In genomic region chr1:20723537-20724363, GRCh38 we compare ENCODE assay signal across 26 cellular contexts. TPM values are rescaled to one million over a fixed set of nuclear protein-coding genes. Genes with fewer than 3 reads are reported as not detected.
DNase-seq lines count a peak whose midpoint lies in the region; ATAC-seq and TF ChIP-seq lines count a peak whose summit lies in the region.
"Had no signal": no experiment of that assay in that cellular context is flagged by ENCODE, and none has a peak within 500 bp of the region (broad histone marks: within the 10 kb centered on the region; RNA-seq: fewer than 3 reads in every experiment).

No MANE protein-coding gene starts in this region.

- H3K4ac ChIP-seq in H9 (ENCODE audit: low read depth, low read length): no peak overlapping the region

- no peak overlapping the region; the same call in 1 of the 2 replicates for H3K14ac ChIP-seq in H9 (ENCODE audit: insufficient read depth, low read length)

- peaks cover 4% of the 10 kb centered on the region; the same call in 1 of the 2 replicates for H3K4me1 ChIP-seq in H9 (ENCODE audit: insufficient read depth, low read length)
- H3K4me1 ChIP-seq in tibial artery: no peaks in the 10 kb centered on the region
- H3K4me1 ChIP-seq: A549; ascending aorta; BLaER1 treated with 17β-estradiol and CSF1 and Interleukin-3, amounts not matched to agents 10 nM and 100 nM; esophagus muscularis mucosa; gastroesophageal sphincter had no signal

- no peak overlapping the region for H3K23ac ChIP-seq in H9 (ENCODE audit: insufficient read length, low read depth, low read length)

- no peaks in the 10 kb centered on the region; a peak in 1 of 5 replicates for H3K9me3 Mint-ChIP-seq in H9
- H3K9me3 Mint-ChIP-seq: nephron progenitor cell had no signal

- no peak overlapping the region for H3K4me3 Mint-ChIP-seq in H9
- H3K4me3 Mint-ChIP-seq: nephron progenitor cell had no signal

- no peak overlapping the region for H2AFZ ChIP-seq in H9 (ENCODE audit: low read length)

- no peaks in the 10 kb centered on the region for H3K79me1 ChIP-seq in H9 (ENCODE audit: insufficient read depth, low read depth, low read length, poor library complexity, severe bottlenecking)

- no peak overlapping the region for H3K4me2 ChIP-seq in H9 (ENCODE audit: insufficient read depth, insufficient read length, low read length)
- H3K4me2 ChIP-seq: A549; BLaER1 treated with 17β-estradiol and CSF1 and Interleukin-3, amounts not matched to agents 10 nM and 100 nM had no signal

- H3K27me3 Mint-ChIP-seq in H9 (ENCODE audit: low read depth): peaks cover 28% of the 10 kb centered on the region

- no peak overlapping the region for H4K91ac ChIP-seq in H9 (ENCODE audit: insufficient read length, low read depth, low read length)

- intact Hi-C loops in tibial artery (cut with DNase I; ENCODE audit: low total_unique reads): no loop called here

- H2BK12ac ChIP-seq in H9 (ENCODE audit: insufficient read length, low read depth, low read length): no peak overlapping the region

- H3K36me3 Mint-ChIP-seq in H9 (ENCODE audit: insufficient read depth in 1 of 3, low read depth in 3 of 3): no peaks in the 10 kb centered on the region

- H3K36me3 ChIP-seq in tibial artery: no peaks in the 10 kb centered on the region
- H3K36me3 ChIP-seq: ascending aorta; BLaER1 treated with 17β-estradiol and CSF1 and Interleukin-3, amounts not matched to agents 10 nM and 100 nM; esophagus muscularis mucosa; gastroesophageal sphincter had no signal

- H3K27me3 ChIP-seq in H9 (ENCODE audit: insufficient read depth, low read length) (no peaks in the 10 kb centered on the region; the same call in 1 of the 2 replicates), tibial artery (peaks cover 0 to 16% of the 10 kb centered on the region in 2 donors)
- H3K27me3 ChIP-seq: ascending aorta had no signal

- WGBS in H9 (ENCODE audit: extremely low coverage, insufficient read length, low lambda C conversion rate): no CpG with 5 or more reads among the region's 35 CpGs

- H2BK20ac ChIP-seq in H9 (ENCODE audit: low read depth, low read length, poor library complexity, severe bottlenecking): no peak overlapping the region

- H3K27ac ChIP-seq in H9 (ENCODE audit: insufficient read length, low read depth, low read length): no peak overlapping the region
- H3K27ac ChIP-seq in tibial artery: no peak overlapping the region
- H3K27ac ChIP-seq: A549; ascending aorta; BLaER1 treated with 17β-estradiol and CSF1 and Interleukin-3, amounts not matched to agents 10 nM and 100 nM; esophagus muscularis mucosa; gastroesophageal sphincter had no signal

- peak; percentile 12 to 15 for DNase-seq in activated T-cell treated with anti-CD3 and anti-CD28 coated beads, Interleukin-2, amount 50 U/mL, for 48 hours
- DNase-seq in activated T-cell treated with anti-CD3 and anti-CD28 coated beads, Interleukin-2, amount 50 U/mL, for 1 hour: no peak
- DNase-seq in H9 (peak; percentile 25), islet precursor cell (peak; percentile 50), tibial artery (peak; percentile 11 to 58), NCI-H524 treated with DMSO at 0.1 percent for 48 hours (lab: John Stamatoyannopoulos, UW) (no peak)
- DNase-seq: Calu3; effector CD4-positive, alpha-beta T cell; NCI-H1417; NCI-H2107; NCI-H524; nephron progenitor cell; RPMI8226; small intestine; stimulated activated CD4-positive, alpha-beta T cell treated with anti-CD3 and anti-CD28 coated beads, Interleukin-2, amount 100 ng/mL, for 48 hours; stimulated activated naive CD8-positive, alpha-beta T cell treated with anti-CD3 and anti-CD28 coated beads, Interleukin-15, Interleukin-2, amounts not matched to agents 100 U/mL and 50 U/mL, for 24 hours had no signal

- H3K23me2 ChIP-seq in H9 (ENCODE audit: insufficient read length, low read depth, low read length, poor library complexity, severe bottlenecking): peaks cover 3% of the 10 kb centered on the region

- no peak overlapping the region for H3K4me3 ChIP-seq in tibial artery
- H3K4me3 ChIP-seq: A549; ascending aorta; BLaER1 treated with 17β-estradiol and CSF1 and Interleukin-3, amounts not matched to agents 10 nM and 100 nM; esophagus muscularis mucosa; gastroesophageal sphincter had no signal

- peak overlapping the region in 1 of 3 experiments; percentile 85; a peak in 1 of 7 replicates for H3K27ac Mint-ChIP-seq in H9
- H3K27ac Mint-ChIP-seq: nephron progenitor cell, progenitor cell of endocrine pancreas had no signal

- H3K56ac ChIP-seq in H9 (ENCODE audit: insufficient read length, low read depth, low read length): no peak overlapping the region

- no peak overlapping the region for H2BK15ac ChIP-seq in H9 (ENCODE audit: low read depth, low read length)

- no peak overlapping the region for H4K5ac ChIP-seq in H9 (ENCODE audit: insufficient read length, low read depth, low read length)

- no peak for ATAC-seq in HG02763 (IDR thresholded peaks at IDR 0.05; ENCODE audit: unreplicated experiment)
- no peak for ATAC-seq in HG02870 (IDR thresholded peaks at IDR 0.05; ENCODE audit: unreplicated experiment)
- ATAC-seq: A549; activated CD4-positive, CD25-positive, alpha-beta regulatory T cell treated with anti-CD3 and anti-CD28 coated beads, Interleukin-2, amount 50 U/mL, for 24 hours; gastroesophageal sphincter; stimulated activated naive CD8-positive, alpha-beta T cell treated with anti-CD3 and anti-CD28 coated beads, Interleukin-15, Interleukin-2, amounts not matched to agents 100 U/mL and 50 U/mL, for 24 hours had no signal

- no peak overlapping the region for H3T11ph ChIP-seq in H9 (ENCODE audit: low read length)

- no peak overlapping the region for H3K18ac ChIP-seq in H9 (ENCODE audit: insufficient read length, low read depth, low read length)

- H3K4me1 Mint-ChIP-seq in H9: peaks cover 17 to 22% of the 10 kb centered on the region in 2 experiments

- H4K20me1 ChIP-seq in H9 (ENCODE audit: control insufficient read depth, insufficient read depth, insufficient read length): no peaks in the 10 kb centered on the region

- H2AK5ac ChIP-seq in H9 (ENCODE audit: insufficient read length, low read length): no peak overlapping the region

- H3K9me3 ChIP-seq in H9 (ENCODE audit: control insufficient read depth, low read depth, low read length) (no peaks in the 10 kb centered on the region), tibial artery (no peaks in the 10 kb centered on the region)
- H3K9me3 ChIP-seq: A549; ascending aorta; BLaER1 treated with 17β-estradiol and CSF1 and Interleukin-3, amounts not matched to agents 10 nM and 100 nM; esophagus muscularis mucosa; gastroesophageal sphincter had no signal

- H2BK120ac ChIP-seq in H9 (ENCODE audit: low read depth, low read length, poor library complexity, severe bottlenecking): no peak overlapping the region

- no peak overlapping the region for H4K8ac ChIP-seq in H9 (replicated peaks; ENCODE audit: insufficient read length, low read depth, low read length)

- H3K79me2 ChIP-seq in H9 (ENCODE audit: insufficient read depth, low read length): no peaks in the 10 kb centered on the region

- no peak overlapping the region for H2BK5ac ChIP-seq in H9 (ENCODE audit: insufficient read length, low read length)

- TF ChIP-seq CTCF in H9 (conservative IDR thresholded peaks at IDR 0.05) (no peak), tibial artery (IDR thresholded peaks at IDR 0.05) (no peak)

- no peak overlapping the region for H3K9ac ChIP-seq in H9 (ENCODE audit: extremely low read depth, insufficient read length, low read length)
- H3K9ac ChIP-seq: BLaER1 treated with 17β-estradiol and CSF1 and Interleukin-3, amounts not matched to agents 10 nM and 100 nM had no signal

RNA-seq across cellular contexts. Expression of gene KIF17, which starts 5.9 kb away (rescaled TPM):
- 3.4 and 5.1 TPM in 2 replicates for total RNA-seq in H9 (2021)
- total RNA-seq: Calu3 had no signal

RNA-seq across cellular contexts. Expression of gene SH2D5, which starts 8.8 kb away (rescaled TPM):
- 7.2 and 8.7 TPM in 2 replicates for total RNA-seq in H9 (2021)
- total RNA-seq: ascending aorta, urinary bladder had no signal

Comparison
In these comparisons a context has a peak if more than half of its experiments do, and no peak if none do; other contexts are left out.
1. DNase-seq: peak in activated T-cell treated with anti-CD3 and anti-CD28 coated beads, Interleukin-2, amount 50 U/mL, for 48 hours (2 of 2), H9 (single experiment), islet precursor cell (single experiment) and tibial artery (2 of 2); none in activated T-cell treated with anti-CD3 and anti-CD28 coated beads, Interleukin-2, amount 50 U/mL, for 1 hour (single experiment) and NCI-H524 treated with DMSO at 0.1 percent for 48 hours (single experiment).